14 cellular contexts compared by ENCODE assay signal in the genomic region with DNA sequence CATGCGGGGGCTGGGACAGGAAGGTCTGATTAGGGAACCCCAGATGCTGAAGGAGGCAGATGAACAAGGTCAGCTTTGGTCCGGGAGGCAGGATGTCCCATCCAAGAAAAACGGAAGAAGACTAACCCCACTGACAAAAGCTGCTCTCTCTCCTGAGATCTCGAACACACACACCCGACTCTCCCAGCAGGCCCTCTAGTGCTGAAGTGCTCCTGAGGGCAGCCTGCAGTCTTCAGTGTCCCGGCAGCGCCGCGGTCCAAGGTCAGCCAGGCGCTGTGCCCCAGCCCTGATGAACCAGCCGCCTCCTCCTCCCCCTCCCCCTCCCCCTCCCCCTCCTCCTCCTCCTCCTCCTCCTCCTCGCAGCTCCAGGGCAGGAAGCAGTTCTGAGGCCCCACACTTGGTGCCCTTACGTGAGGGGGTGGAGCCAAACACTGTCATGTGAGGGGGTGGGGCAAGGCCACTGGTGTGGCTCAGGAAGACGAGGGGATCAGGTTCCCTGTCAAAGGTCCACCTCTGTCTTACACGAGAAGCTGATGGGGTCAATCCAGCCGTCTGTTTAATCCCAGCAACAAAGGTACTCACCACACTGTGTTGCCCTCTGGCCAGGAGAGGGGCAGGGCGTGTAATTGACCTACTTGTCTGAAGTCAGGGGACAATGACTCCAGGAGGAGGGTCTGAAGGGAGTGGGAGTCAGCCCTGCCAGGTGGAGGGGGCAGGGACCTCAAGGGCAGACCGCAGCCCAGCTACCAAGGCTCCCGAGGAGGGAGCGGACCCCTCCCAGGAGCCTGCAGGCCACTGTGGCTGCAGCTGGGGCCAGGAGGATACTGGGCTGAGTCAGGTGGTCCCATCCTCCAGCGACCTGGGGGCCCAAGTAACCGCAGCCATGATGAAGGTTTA. TPM values are rescaled to one million over a fixed set of nuclear protein-coding genes. Genes with fewer than 3 reads are reported as not detected.
A peak's percentile ranks its signal among the peaks of the same experiment; 100 is the strongest.
DNase-seq lines count a peak whose midpoint lies in the region; ATAC-seq and TF ChIP-seq lines count a peak whose summit lies in the region.
"Had no signal": no experiment of that assay in that cellular context is flagged by ENCODE, and none has a peak within 500 bp of the region (broad histone marks: within the 10 kb centered on the region; RNA-seq: fewer than 3 reads in every experiment).

No MANE protein-coding gene starts in this region.

- 36% methylated on average over 21 of the region's 22 CpGs for WGBS in prostate gland

- no peak overlapping the region for H3K27ac Mint-ChIP-seq in WTC11
- peak overlapping the region in 4 of 10 donors; percentile 72 to 91 (median 78) for H3K27ac Mint-ChIP-seq in naive thymus-derived CD8-positive, alpha-beta T cell

- intact Hi-C loops in prostate gland (cut with DNase I), result no loop called here

- no peak overlapping the region for H3K9ac ChIP-seq in HUES6 (ENCODE audit: low read length)

- TF ChIP-seq CTCF in WTC11 (IDR thresholded peaks at IDR 0.05) (no peak), prostate gland (IDR thresholded peaks at IDR 0.05) (no peak)

- no peaks in the 10 kb centered on the region for H3K36me3 ChIP-seq in HUES6 (ENCODE audit: control insufficient read depth, insufficient read depth, low read length)
- H3K36me3 ChIP-seq in prostate gland, result no peaks in the 10 kb centered on the region
- H3K36me3 ChIP-seq: ascending aorta, stomach had no signal

- POLR2A ChIA-PET in WTC11 (lab: Charles Lee), result interaction anchor here (0.7 kb wide), 1 partner anchor 68 kb away, joined by 3 read pairs; no protein-coding TSS in a partner anchor
- POLR2A ChIA-PET in naive thymus-derived CD8-positive, alpha-beta T cell (lab: Charles Lee), result no interaction called here

- H3K27me3 ChIP-seq in HUES6 (ENCODE audit: control insufficient read depth, insufficient read depth, low read length) (no peaks in the 10 kb centered on the region), prostate gland (replicated peaks; ENCODE audit: insufficient read depth) (no peaks in the 10 kb centered on the region)
- H3K27me3 ChIP-seq: ascending aorta had no signal

- peak; percentile 94 for ATAC-seq in WTC11
- ATAC-seq in naive thymus-derived CD8-positive, alpha-beta T cell, result peak; percentile 83 to 84
- ATAC-seq in GM21390 (IDR thresholded peaks at IDR 0.05; ENCODE audit: unreplicated experiment), result no peak

- TF ChIP-seq POLR2A in prostate gland (IDR thresholded peaks at IDR 0.05), result no peak

- H3K9me3 ChIP-seq in HUES6 (ENCODE audit: control insufficient read depth, insufficient read depth, low read depth, low read length), result peaks cover 19% of the 10 kb centered on the region
- H3K9me3 ChIP-seq in prostate gland, result no peaks in the 10 kb centered on the region

- no peak overlapping the region for H3K27ac ChIP-seq in HUES6 (ENCODE audit: low read depth, low read length)
- H3K27ac ChIP-seq in prostate gland, result no peak overlapping the region
- H3K27ac ChIP-seq: ascending aorta, stomach had no signal

- peaks cover 7% of the 10 kb centered on the region for H3K27me3 Mint-ChIP-seq in WTC11 (ENCODE audit: low read depth)
- H3K27me3 Mint-ChIP-seq in naive thymus-derived CD8-positive, alpha-beta T cell, result peaks cover 4 to 13% (median 8%) of the 10 kb centered on the region in 5 donors

- H3K4me1 ChIP-seq in HUES6 (ENCODE audit: control insufficient read depth, insufficient read depth, low read length) (peaks cover 11% of the 10 kb centered on the region; the same call in 1 of the 2 replicates), prostate gland (replicated peaks) (no peaks in the 10 kb centered on the region)
- H3K4me1 ChIP-seq: ascending aorta, stomach had no signal

- CTCF ChIA-PET in WTC11 (lab: Charles Lee), result interaction anchor here (1.5 kb wide), 1 partner anchor 229 kb away, joined by 5 read pairs; no protein-coding TSS in a partner anchor

- 0 out of 2 replicates have a peak, but pooled peaks cover 4% of the 10 kb centered on the region for H3K4me1 Mint-ChIP-seq in WTC11
- H3K4me1 Mint-ChIP-seq in naive thymus-derived CD8-positive, alpha-beta T cell, result peaks cover 4 to 36% (median 15%) of the 10 kb centered on the region in 4 donors

- peak overlapping the region; percentile 22; the same call in 1 of the 2 replicates for H3K4me3 Mint-ChIP-seq in WTC11
- H3K4me3 Mint-ChIP-seq in naive thymus-derived CD8-positive, alpha-beta T cell, result peak overlapping the region in 7 of 10 donors; percentile 21 to 86 (median 60)

- peak overlapping the region; percentile 50 for H3K4me3 ChIP-seq in HUES6 (ENCODE audit: low read depth, low read length)
- H3K4me3 ChIP-seq in prostate gland, result no peak overlapping the region
- H3K4me3 ChIP-seq: ascending aorta, smooth muscle cell, stomach had no signal

- peaks cover 55% of the 10 kb centered on the region for H3K9me3 Mint-ChIP-seq in WTC11
- H3K9me3 Mint-ChIP-seq in naive thymus-derived CD8-positive, alpha-beta T cell, result peaks cover 0 to 32% (median 24%) of the 10 kb centered on the region in 9 donors

- H3K36me3 Mint-ChIP-seq in WTC11, result peaks cover 18% of the 10 kb centered on the region
- peaks cover 0 to 18% (median 0%) of the 10 kb centered on the region in 3 donors for H3K36me3 Mint-ChIP-seq in naive thymus-derived CD8-positive, alpha-beta T cell

- DNase-seq in ELF-1 (ENCODE audit: low read depth, low spot score) (peak; percentile 87), WTC11 (ENCODE audit: low spot score) (peak; percentile 45), NCI-H1092 treated with DMSO at 0.1 percent for 48 hours (lab: John Stamatoyannopoulos, UW) (no peak), prostate gland (ENCODE audit: low spot score) (no peak)
- DNase-seq in naive thymus-derived CD8-positive, alpha-beta T cell, result peak in 5 of 10 donors; percentile 5 to 76 (median 41)
- no peak for DNase-seq in stimulated activated CD4-positive, alpha-beta T cell treated with anti-CD3 and anti-CD28 coated beads, Interleukin-4, amount 100 ng/mL, for 24 hours
- DNase-seq: mesenchymal stem cell, NCI-H226, stomach had no signal

TF ChIP-seq in WTC11, 78 proteins besides CTCF, POLR2A, EP300 and RAD21:
- TF ChIP-seq, protein P1, sequence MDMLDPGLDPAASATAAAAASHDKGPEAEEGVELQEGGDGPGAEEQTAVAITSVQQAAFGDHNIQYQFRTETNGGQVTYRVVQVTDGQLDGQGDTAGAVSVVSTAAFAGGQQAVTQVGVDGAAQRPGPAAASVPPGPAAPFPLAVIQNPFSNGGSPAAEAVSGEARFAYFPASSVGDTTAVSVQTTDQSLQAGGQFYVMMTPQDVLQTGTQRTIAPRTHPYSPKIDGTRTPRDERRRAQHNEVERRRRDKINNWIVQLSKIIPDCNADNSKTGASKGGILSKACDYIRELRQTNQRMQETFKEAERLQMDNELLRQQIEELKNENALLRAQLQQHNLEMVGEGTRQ (CRISPR knock-in tag; IDR thresholded peaks at IDR 0.05), result peak; percentile 64
- TF ChIP-seq FOXJ3 (CRISPR knock-in tag; IDR thresholded peaks at IDR 0.05; ENCODE audit: borderline replicate concordance), result no peak
TF ChIP-seq in WTC11: peak in this region for 1.

RNA-seq across cellular contexts. Expression of gene PRR23E, which starts 34.3 kb away (rescaled TPM):
- total RNA-seq in WTC11 (2021) (not detected in 3 replicates), prostate gland (not detected)
- not detected for total RNA-seq in naive thymus-derived CD8-positive, alpha-beta T cell
- not detected for polyA plus RNA-seq in naive thymus-derived CD8-positive, alpha-beta T cell
- total RNA-seq: ascending aorta, fibroblast of lung, smooth muscle cell, stomach had no signal
- polyA plus RNA-seq: fibroblast of lung, smooth muscle cell, stomach had no signal

Comparison
In these comparisons a context has a peak if more than half of its experiments do, and no peak if none do; other contexts are left out.
1. DNase-seq: peak in ELF-1 (single experiment) and WTC11 (single experiment); none in NCI-H1092 treated with DMSO at 0.1 percent for 48 hours (single experiment), stimulated activated CD4-positive, alpha-beta T cell treated with anti-CD3 and anti-CD28 coated beads, Interleukin-4, amount 100 ng/mL, for 24 hours (single experiment) and prostate gland (single experiment).